Comparison of ENCODE assay signal across 16 cellular contexts in the genomic region with DNA sequence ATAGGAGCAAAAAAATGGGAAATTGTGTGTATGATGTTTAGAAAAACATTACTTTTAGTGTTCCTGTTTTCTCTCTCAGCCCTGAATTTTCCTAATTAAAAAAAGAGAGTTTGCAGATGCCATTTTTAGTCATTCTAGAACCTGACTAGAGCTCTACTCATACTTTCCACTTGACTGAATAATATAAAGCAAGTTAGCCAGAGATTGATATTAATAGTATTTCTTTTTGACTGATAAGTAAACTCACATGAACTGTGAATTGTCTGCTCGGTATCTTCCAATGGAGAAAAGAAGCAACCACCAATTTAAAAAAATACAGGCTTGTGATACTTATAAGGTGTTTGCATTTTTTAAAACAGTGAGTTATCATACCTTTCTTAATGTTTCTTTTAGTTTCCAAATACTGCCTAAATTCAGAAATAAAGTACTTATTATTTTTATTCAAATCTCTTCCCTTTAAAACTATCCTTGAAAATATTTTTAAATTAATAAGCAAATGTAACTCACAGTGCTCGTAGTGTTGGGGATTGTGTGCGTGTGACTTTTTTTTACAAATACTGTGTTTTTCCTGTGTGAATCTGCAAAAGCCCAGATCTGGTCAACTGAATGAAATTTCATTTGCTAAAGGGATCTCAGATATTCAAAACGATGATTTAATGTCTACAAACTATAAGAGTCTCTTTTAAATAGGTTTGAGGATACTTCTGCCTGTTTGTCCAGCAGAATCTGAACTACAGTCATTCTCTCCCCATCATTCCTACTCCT. TPM values are rescaled to one million over a fixed set of nuclear protein-coding genes. Genes with fewer than 3 reads are reported as not detected.
DNase-seq lines count a peak whose midpoint lies in the region; ATAC-seq, FAIRE-seq and TF ChIP-seq lines count a peak whose summit lies in the region.
"Had no signal": no experiment of that assay in that cellular context is flagged by ENCODE, and none has a peak within 500 bp of the region (broad histone marks: within the 10 kb centered on the region; RNA-seq: fewer than 3 reads in every experiment).

No MANE protein-coding gene starts in this region.

- no peaks in the 10 kb centered on the region for H3K9me3 ChIP-seq in BLaER1
- H3K9me3 ChIP-seq in CD8-positive, alpha-beta memory T cell (ENCODE audit: low read length), result no peaks in the 10 kb centered on the region
- no peaks in the 10 kb centered on the region for H3K9me3 ChIP-seq in SU-DHL-6 (ENCODE audit: insufficient read depth, low read length)
- H3K9me3 ChIP-seq in kidney (ENCODE audit: control insufficient read depth in 1 of 2, low read length in 2 of 2), result no peaks in the 10 kb centered on the region
- H3K9me3 ChIP-seq: colonic mucosa, vagina had no signal

- TF ChIP-seq CTCF in SU-DHL-6 (IDR thresholded peaks at IDR 0.05; ENCODE audit: insufficient read depth, low read length, poor library complexity, severe bottlenecking), result no peak
- TF ChIP-seq CTCF in kidney (IDR thresholded peaks at IDR 0.05; ENCODE audit: borderline replicate concordance, extremely low read depth, insufficient read depth), result no peak

- peak; percentile 42 for ATAC-seq in effector memory CD8-positive, alpha-beta T cell (replicated peaks)
- ATAC-seq in GM19324 (IDR thresholded peaks at IDR 0.05; ENCODE audit: low FRiP score, unreplicated experiment) (no peak), HG03159 (IDR thresholded peaks at IDR 0.05; ENCODE audit: unreplicated experiment) (no peak)
- ATAC-seq: K562 had no signal

- H3K27me3 Mint-ChIP-seq in CD8-positive, alpha-beta memory T cell, result no peaks in the 10 kb centered on the region
- H3K27me3 Mint-ChIP-seq in effector memory CD8-positive, alpha-beta T cell, result no peaks in the 10 kb centered on the region

- H3K4me1 Mint-ChIP-seq in CD8-positive, alpha-beta memory T cell, result peaks cover 81 to 95% (median 93%) of the 10 kb centered on the region in 3 donors
- peaks cover 46 to 79% of the 10 kb centered on the region in 2 donors for H3K4me1 Mint-ChIP-seq in effector memory CD8-positive, alpha-beta T cell (ENCODE audit: low read depth in 2 of 2)

- H3K36me3 Mint-ChIP-seq in CD8-positive, alpha-beta memory T cell, result peaks cover 0 to 10% (median 3%) of the 10 kb centered on the region in 3 donors
- peaks cover 4% of the 10 kb centered on the region for H3K36me3 Mint-ChIP-seq in effector memory CD8-positive, alpha-beta T cell (ENCODE audit: insufficient read depth)
- H3K36me3 Mint-ChIP-seq: mesothelial cell of epicardium had no signal

- H4K20me1 ChIP-seq in BLaER1 (peaks cover 95% of the 10 kb centered on the region), SU-DHL-6 (ENCODE audit: low read depth, low read length) (peaks cover 39% of the 10 kb centered on the region)

- peaks cover 27% of the 10 kb centered on the region; the same call in 1 of the 2 replicates for H3F3A ChIP-seq in SU-DHL-6 (ENCODE audit: insufficient read depth)

- peaks cover 25% of the 10 kb centered on the region for H3K4me1 ChIP-seq in BLaER1
- peaks cover 88% of the 10 kb centered on the region for H3K4me1 ChIP-seq in CD8-positive, alpha-beta memory T cell (ENCODE audit: insufficient read depth, low read length)
- H3K4me1 ChIP-seq in kidney (ENCODE audit: control insufficient read depth in 1 of 2, insufficient read depth in 1 of 2, low read depth in 1 of 2, low read length in 2 of 2), result peaks cover 4 to 7% of the 10 kb centered on the region in 2 donors
- H3K4me1 ChIP-seq: colonic mucosa had no signal

- no peak overlapping the region for H2AFZ ChIP-seq in SU-DHL-6 (ENCODE audit: low read depth, low read length, severe bottlenecking)

- intact Hi-C loops in kidney (cut with DNase I), result no loop called here

- H3K27ac Mint-ChIP-seq in CD8-positive, alpha-beta memory T cell, result peak overlapping the region; percentile 54 to 94 (median 75)
- peak overlapping the region; percentile 26 to 83 for H3K27ac Mint-ChIP-seq in effector memory CD8-positive, alpha-beta T cell
- H3K27ac Mint-ChIP-seq: mesothelial cell of epicardium had no signal

- H3K36me3 ChIP-seq in BLaER1, result no peaks in the 10 kb centered on the region
- H3K36me3 ChIP-seq in CD8-positive, alpha-beta memory T cell (ENCODE audit: insufficient read depth, low read length), result no peaks in the 10 kb centered on the region
- H3K36me3 ChIP-seq in SU-DHL-6 (ENCODE audit: low read length), result peaks cover 11% of the 10 kb centered on the region; the same call in 1 of the 2 replicates
- no peaks in the 10 kb centered on the region for H3K36me3 ChIP-seq in kidney (ENCODE audit: control insufficient read depth in 1 of 2, insufficient read depth in 2 of 2, low read length in 2 of 2)
- H3K36me3 ChIP-seq: colonic mucosa, vagina had no signal

- H3K27me3 ChIP-seq in BLaER1 (no peaks in the 10 kb centered on the region), SU-DHL-6 (ENCODE audit: low read length) (no peaks in the 10 kb centered on the region)
- H3K27me3 ChIP-seq in CD8-positive, alpha-beta memory T cell (ENCODE audit: insufficient read depth, low read length, poor library complexity, severe bottlenecking), result no peaks in the 10 kb centered on the region
- H3K27me3 ChIP-seq: colonic mucosa, vagina had no signal

- peak overlapping the region; percentile 44 for H3K4me2 ChIP-seq in BLaER1
- H3K4me2 ChIP-seq in SU-DHL-6 (ENCODE audit: low read depth, low read length, poor library complexity, severe bottlenecking), result peak overlapping the region; percentile 67

- CTCF ChIA-PET in CD8-positive, alpha-beta memory T cell (lab: Charles Lee), result interaction anchor here (1.5 to 1.6 kb wide), 2 partner anchors 19 to 121 kb away, joined by 3 to 5 read pairs; no protein-coding TSS in a partner anchor

- H3K9me3 Mint-ChIP-seq in CD8-positive, alpha-beta memory T cell, result no peaks in the 10 kb centered on the region
- H3K9me3 Mint-ChIP-seq in effector memory CD8-positive, alpha-beta T cell, result no peaks in the 10 kb centered on the region
- H3K9me3 Mint-ChIP-seq: mesothelial cell of epicardium had no signal

- POLR2A ChIA-PET in CD8-positive, alpha-beta memory T cell (lab: Charles Lee), result no interaction called here

- H3K27ac ChIP-seq in BLaER1 (no peak overlapping the region), SU-DHL-6 (ENCODE audit: low read depth, low read length) (peak overlapping the region; percentile 12), kidney (ENCODE audit: low read depth in 2 of 2, low read length in 2 of 2) (no peak overlapping the region)
- H3K27ac ChIP-seq in CD8-positive, alpha-beta memory T cell (ENCODE audit: low read depth, low read length), result no peak overlapping the region
- H3K27ac ChIP-seq: colonic mucosa, vagina had no signal

- H3K9me2 ChIP-seq in SU-DHL-6 (replicated peaks; ENCODE audit: insufficient read depth, low read length), result no peaks in the 10 kb centered on the region

- H3K4me3 ChIP-seq in BLaER1 (no peak overlapping the region), SU-DHL-6 (ENCODE audit: insufficient read depth, low read length, poor library complexity, severe bottlenecking) (no peak overlapping the region), kidney (ENCODE audit: low read length in 2 of 2) (no peak overlapping the region)
- H3K4me3 ChIP-seq in CD8-positive, alpha-beta memory T cell (ENCODE audit: low read length), result no peak overlapping the region
- H3K4me3 ChIP-seq: colonic mucosa, K562, vagina had no signal

- peaks cover 99% of the 10 kb centered on the region for H3K79me2 ChIP-seq in SU-DHL-6 (ENCODE audit: insufficient read depth, low read length)

- H3K9ac ChIP-seq in BLaER1, result no peak overlapping the region
- H3K9ac ChIP-seq in SU-DHL-6 (ENCODE audit: low read length), result 0 out of 2 replicates have a peak overlapping the region, but pooled peaks have one; percentile 2
- H3K9ac ChIP-seq in kidney (ENCODE audit: low read length in 2 of 2), result no peak overlapping the region

- no peak for DNase-seq in CD8-positive, alpha-beta memory T cell
- no peak for DNase-seq in effector memory CD8-positive, alpha-beta T cell
- no peak for DNase-seq in kidney
- DNase-seq in superior temporal gyrus (ENCODE audit: extremely low spot score), result no peak
- DNase-seq: amygdala, colonic mucosa, DMS79 had no signal

- FAIRE-seq in kidney (lab: Jason Lieb, UNC), result no peak
- FAIRE-seq: K562, keratinocyte, TTC549 had no signal

- H3K4me3 Mint-ChIP-seq in CD8-positive, alpha-beta memory T cell, result peak overlapping the region; percentile 9 to 82 (median 63)
- peak overlapping the region; percentile 4 to 58 for H3K4me3 Mint-ChIP-seq in effector memory CD8-positive, alpha-beta T cell
- H3K4me3 Mint-ChIP-seq: mesothelial cell of epicardium had no signal

RNA-seq across cellular contexts. Expression of a gene that starts 9.8 kb away (rescaled TPM):
- total RNA-seq in CD8-positive, alpha-beta memory T cell, result 100 to 1,000 TPM; 252 to 256 TPM
- polyA plus RNA-seq in CD8-positive, alpha-beta memory T cell, result 60.8 TPM
- 91.3 TPM for total RNA-seq in kidney
- 55.8 TPM for polyA plus RNA-seq in kidney (ENCODE audit: insufficient read depth, low read depth, low replicate concordance)
